ENCODE assay signal across 12 cellular contexts in the genomic region with DNA sequence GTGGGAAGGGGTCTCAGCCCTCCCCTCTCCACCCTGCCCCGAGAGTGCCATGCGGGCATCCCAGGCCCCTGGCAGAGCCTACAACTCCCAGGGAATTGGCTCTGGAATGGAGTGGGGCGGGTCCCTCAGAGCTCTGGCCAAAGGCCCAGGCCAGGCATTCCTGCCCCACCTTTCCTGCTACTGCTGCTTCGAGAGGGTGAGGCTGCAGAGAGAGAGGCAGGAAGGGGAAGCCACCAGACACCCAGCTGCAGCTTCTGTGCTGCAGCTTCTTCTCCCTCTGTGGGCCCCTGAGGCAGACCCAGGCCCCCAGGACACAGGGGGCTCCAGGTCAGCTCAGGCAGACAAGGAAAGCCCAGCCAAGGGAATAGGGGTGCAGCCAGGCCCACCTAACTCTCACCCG. TPM values are rescaled to one million over a fixed set of nuclear protein-coding genes. Genes with fewer than 3 reads are reported as not detected.
DNase-seq lines count a peak whose midpoint lies in the region; ATAC-seq and TF ChIP-seq lines count a peak whose summit lies in the region.
"Had no signal": no experiment of that assay in that cellular context is flagged by ENCODE, and none has a peak within 500 bp of the region (broad histone marks: within the 10 kb centered on the region; RNA-seq: fewer than 3 reads in every experiment).

No MANE protein-coding gene starts in this region.

- H3K27ac ChIP-seq in CD4-positive, alpha-beta T cell (ENCODE audit: low read depth, low read length) = no peak overlapping the region
- no peak overlapping the region for H3K27ac ChIP-seq in PC-9
- no peak overlapping the region for H3K27ac ChIP-seq in Karpas-422 (ENCODE audit: low read length)

- peak overlapping the region; percentile 75 for H3K4me3 Mint-ChIP-seq in CD4-positive, alpha-beta T cell
- H3K4me3 Mint-ChIP-seq in progenitor cell of endocrine pancreas (ENCODE audit: low read depth) = no peak overlapping the region
- H3K4me3 Mint-ChIP-seq: dendritic cell treated with granulocyte-macrophage colony-stimulating factor and Interleukin-4, amounts not matched to agents 40 ng/mL and 50 ng/mL, for 4 days had no signal

- no peaks in the 10 kb centered on the region for H3K27me3 Mint-ChIP-seq in CD4-positive, alpha-beta T cell
- peaks cover 31% of the 10 kb centered on the region for H3K27me3 Mint-ChIP-seq in progenitor cell of endocrine pancreas

- no peaks in the 10 kb centered on the region for H3K27me3 ChIP-seq in CD4-positive, alpha-beta T cell (ENCODE audit: control insufficient read depth, insufficient read depth, low read length)
- H3K27me3 ChIP-seq in PC-9 (ENCODE audit: insufficient read depth, low read depth) (no peaks in the 10 kb centered on the region), Karpas-422 (ENCODE audit: low read length) (no peaks in the 10 kb centered on the region)

- H3K9me2 ChIP-seq in PC-9 (ENCODE audit: insufficient read depth) = no peaks in the 10 kb centered on the region
- H3K9me2 ChIP-seq in Karpas-422 (replicated peaks; ENCODE audit: insufficient read depth, low read length) = no peaks in the 10 kb centered on the region

- no TSS peak for BruUV-seq in PC-9 (replicated peaks; lab: Mats Ljungman, UMichigan)

- ATAC-seq in CD4-positive, alpha-beta T cell (ENCODE audit: poor library complexity) = no peak
- peak; percentile 23 to 44 for ATAC-seq in left cardiac atrium
- ATAC-seq in sciatic nerve = peak; percentile 31

- H3K4me1 ChIP-seq in PC-9 (replicated peaks; ENCODE audit: insufficient read depth) (peaks cover 21% of the 10 kb centered on the region), Karpas-422 (ENCODE audit: low read length) (no peaks in the 10 kb centered on the region)

- POLR2A ChIA-PET in CD4-positive, alpha-beta T cell (lab: Charles Lee) = interaction anchor here (0.8 kb wide), 1 partner anchor 702 kb away, joined by 3 read pairs; no protein-coding TSS in a partner anchor
- POLR2A ChIA-PET in PC-9 (lab: Charles Lee; ENCODE audit: unreplicated experiment) = interaction anchor here (0.6 to 0.7 kb wide), 6 partner anchors 19 to 884 kb away, joined by 3 to 7 read pairs (median 4); a partner anchor contains a TSS

- H3K4me1 Mint-ChIP-seq in CD4-positive, alpha-beta T cell (ENCODE audit: low read depth) = peaks cover 54% of the 10 kb centered on the region
- H3K4me1 Mint-ChIP-seq in progenitor cell of endocrine pancreas (ENCODE audit: low read depth) = peaks cover 5% of the 10 kb centered on the region

- peak overlapping the region; percentile 11; the same call in 1 of the 2 replicates for H3K4me3 ChIP-seq in PC-9
- H3K4me3 ChIP-seq in Karpas-422 (ENCODE audit: low read length) = no peak overlapping the region

- H3K79me2 ChIP-seq in PC-9 (ENCODE audit: low read depth) (peaks cover 18% of the 10 kb centered on the region), Karpas-422 (ENCODE audit: low read length) (no peaks in the 10 kb centered on the region)

- H2AFZ ChIP-seq in PC-9 (no peak overlapping the region), Karpas-422 (ENCODE audit: low read length) (no peak overlapping the region)

- DNase-seq in CD4-positive, alpha-beta T cell = no peak
- DNase-seq in PC-9 (peak in 1 of 2 experiments; percentile 79), left cardiac atrium (peak; percentile 73), sciatic nerve (ENCODE audit: low spot score) (no peak), Karpas-422 (no peak), NCI-H2196 treated with DMSO at 0.1 percent for 48 hours (lab: John Stamatoyannopoulos, UW; ENCODE audit: unreplicated experiment) (no peak), progenitor cell of endocrine pancreas (ENCODE audit: low spot score, unreplicated experiment) (no peak), NCI-H524 (lab: John Stamatoyannopoulos, UW) (no peak)
- DNase-seq: foreskin fibroblast, islet precursor cell had no signal

- H4K20me1 ChIP-seq in PC-9 (ENCODE audit: insufficient read depth) (no peaks in the 10 kb centered on the region; the same call in 1 of the 2 replicates), Karpas-422 (ENCODE audit: insufficient read depth, low read depth, low read length) (0 out of 2 replicates have a peak, but pooled peaks cover 4% of the 10 kb centered on the region)

- H3K36me3 Mint-ChIP-seq in CD4-positive, alpha-beta T cell (ENCODE audit: low read depth) = peaks cover 11% of the 10 kb centered on the region
- H3K36me3 Mint-ChIP-seq in progenitor cell of endocrine pancreas (ENCODE audit: insufficient read depth) = no peaks in the 10 kb centered on the region

- H3K27ac Mint-ChIP-seq in CD4-positive, alpha-beta T cell = peak overlapping the region; percentile 90
- no peak overlapping the region for H3K27ac Mint-ChIP-seq in progenitor cell of endocrine pancreas
- H3K27ac Mint-ChIP-seq: CD14-positive monocyte; dendritic cell treated with granulocyte-macrophage colony-stimulating factor and Interleukin-4, amounts not matched to agents 40 ng/mL and 50 ng/mL, for 4 days had no signal

- no peaks in the 10 kb centered on the region for H3K36me3 ChIP-seq in PC-9 (ENCODE audit: low read depth)
- H3K36me3 ChIP-seq in Karpas-422 (ENCODE audit: insufficient read depth, low read length) = no peaks in the 10 kb centered on the region

- intact Hi-C loops in CD4-positive, alpha-beta T cell (cut with DNase I, micrococcal nuclease) = loop anchor here in 1 of 2 experiments (10.0 kb wide), 1 partner anchor 474 kb away; a partner anchor contains a TSS
- intact Hi-C loops in PC-9 (cut with micrococcal nuclease; ENCODE audit: unreplicated experiment) (loop anchor here (10.0 kb wide), 2 partner anchors 206 to 824 kb away; a partner anchor contains a TSS), left cardiac atrium (cut with DNase I) (no loop called here), sciatic nerve (cut with DNase I) (no loop called here)

- H3F3A ChIP-seq in PC-9 (ENCODE audit: insufficient read depth, low read depth) = peaks cover 13% of the 10 kb centered on the region; the same call in 1 of the 2 replicates

- H3K9ac ChIP-seq in Karpas-422 (ENCODE audit: low read length) = no peak overlapping the region

- no peaks in the 10 kb centered on the region for H3K9me3 ChIP-seq in CD4-positive, alpha-beta T cell (ENCODE audit: control insufficient read depth, low read length)
- H3K9me3 ChIP-seq in PC-9 (ENCODE audit: insufficient read depth, low read depth) = no peaks in the 10 kb centered on the region
- H3K9me3 ChIP-seq in Karpas-422 (ENCODE audit: low read length) = no peaks in the 10 kb centered on the region

- CTCF ChIA-PET in CD4-positive, alpha-beta T cell (lab: Charles Lee) = no interaction called here
- CTCF ChIA-PET in PC-9 (lab: Charles Lee) = interaction anchor here (0.6 to 1.5 kb wide), 4 partner anchors 155 to 822 kb away, joined by 3 to 4 read pairs (median 4); no protein-coding TSS in a partner anchor

- H3K4me2 ChIP-seq in PC-9 = peak overlapping the region; percentile 57
- no peak overlapping the region for H3K4me2 ChIP-seq in Karpas-422 (ENCODE audit: low read depth, low read length, poor library complexity, severe bottlenecking)

- TF ChIP-seq CTCF in CD4-positive, alpha-beta T cell (IDR thresholded peaks at IDR 0.05) = no peak
- TF ChIP-seq CTCF in PC-9 (conservative IDR thresholded peaks at IDR 0.05) = no peak
- no peak for TF ChIP-seq CTCF in progenitor cell of endocrine pancreas (IDR thresholded peaks at IDR 0.05; ENCODE audit: unreplicated experiment)

- H3K9me3 Mint-ChIP-seq in CD4-positive, alpha-beta T cell = no peaks in the 10 kb centered on the region
- no peaks in the 10 kb centered on the region for H3K9me3 Mint-ChIP-seq in progenitor cell of endocrine pancreas (ENCODE audit: low read depth)
- H3K9me3 Mint-ChIP-seq: dendritic cell treated with granulocyte-macrophage colony-stimulating factor and Interleukin-4, amounts not matched to agents 40 ng/mL and 50 ng/mL, for 4 days had no signal

RNA-seq across cellular contexts. Expression of a gene that starts 2.7 kb away (rescaled TPM):
- total RNA-seq in CD4-positive, alpha-beta T cell = 10 to 100 TPM; 45.8 to 47.6 TPM
- total RNA-seq in PC-9 (2021) (67.5 and 71.6 TPM in 2 replicates), left cardiac atrium (10 to 100 TPM; 17.3 to 23.8 TPM), sciatic nerve (18.5 TPM), progenitor cell of endocrine pancreas (3.5 and 3.7 TPM in 2 replicates)
- total RNA-seq in Karpas-422 (2014; rRNA removed; shearing (Covaris generic); ENCODE audit: low replicate concordance) = not detected in 2 replicates

RNA-seq across cellular contexts. Expression of a gene that starts 10.4 kb away (rescaled TPM):
- total RNA-seq in CD4-positive, alpha-beta T cell = 1 to 10 TPM in 1 of 2 experiments, under 1 TPM in 1; 0.92 to 1.2 TPM
- total RNA-seq in PC-9 (2021) (6.0 and 6.5 TPM in 2 replicates), left cardiac atrium (under 1 TPM; 0.44 to 0.91 TPM), sciatic nerve (0.76 TPM), progenitor cell of endocrine pancreas (0.50 and 0.53 TPM in 2 replicates)
- not detected in 2 replicates for total RNA-seq in Karpas-422 (2014; rRNA removed; shearing (Covaris generic); ENCODE audit: low replicate concordance)

RNA-seq across cellular contexts. Expression of a gene that starts 26.9 kb away (rescaled TPM):
- not detected for total RNA-seq in CD4-positive, alpha-beta T cell
- 0.48 and 0.50 TPM in 2 replicates for total RNA-seq in PC-9 (2021)
- not detected for total RNA-seq in left cardiac atrium
- 0.13 TPM for total RNA-seq in sciatic nerve
- not detected in 2 replicates for total RNA-seq in Karpas-422 (2014; rRNA removed; shearing (Covaris generic); ENCODE audit: low replicate concordance)
- 1.9 TPM in 2 replicates for total RNA-seq in progenitor cell of endocrine pancreas
